Comparison of ENCODE assay signal across 9 cellular contexts in genomic region chr3:193028283-193028682, GRCh38.
"Had no signal": no experiment of that assay in that cellular context is flagged by ENCODE, and none has a peak within 500 bp of the region (broad histone marks: within the 10 kb centered on the region; RNA-seq: fewer than 3 reads in every experiment).

No MANE protein-coding gene starts in this region.

- H3K27ac Mint-ChIP-seq: HFFc6, IgD-negative memory B cell had no signal

- H3K4me1 ChIP-seq: HAP-1 had no signal

- H3K4me3 ChIP-seq: HAP-1 had no signal

- H3K9me3 ChIP-seq: HAP-1 had no signal

- H3K27ac ChIP-seq: HL-60 had no signal

- H3K9me3 Mint-ChIP-seq: HFFc6 had no signal

- H3K36me3 Mint-ChIP-seq: IgD-negative memory B cell had no signal

- DNase-seq: GOT3, H7, HFFc6, KBM-7 had no signal

- H3K36me3 ChIP-seq: HAP-1 had no signal

- H3K4me3 Mint-ChIP-seq: HFFc6, IgD-negative memory B cell had no signal

- ATAC-seq: HCT116, HepG2 had no signal
